21 cellular contexts compared by ENCODE assay signal in genomic region chr17:39281806-39282205, GRCh38. TPM values are rescaled to one million over a fixed set of nuclear protein-coding genes. Genes with fewer than 3 reads are reported as not detected.
DNase-seq lines count a peak whose midpoint lies in the region; ATAC-seq and TF ChIP-seq lines count a peak whose summit lies in the region.
"Had no signal": no experiment of that assay in that cellular context is flagged by ENCODE, and none has a peak within 500 bp of the region (broad histone marks: within the 10 kb centered on the region; RNA-seq: fewer than 3 reads in every experiment).

No MANE protein-coding gene starts in this region.

- no peak overlapping the region for H3K27ac Mint-ChIP-seq in stimulated activated naive CD8-positive, alpha-beta T cell treated with anti-CD3 and anti-CD28 coated beads, Interleukin-15, amount 100 ng/mL, for 72 hours
- H3K27ac Mint-ChIP-seq: stimulated activated naive CD8-positive, alpha-beta T cell treated with anti-CD3 and anti-CD28 coated beads, Interleukin-15, Interleukin-2, amounts not matched to agents 100 ng/mL and 50 ng/mL, for 24 hours had no signal

- H3K4me1 Mint-ChIP-seq in stimulated activated naive CD8-positive, alpha-beta T cell treated with anti-CD3 and anti-CD28 coated beads, Interleukin-15, amount 100 ng/mL, for 72 hours: no peaks in the 10 kb centered on the region
- H3K4me1 Mint-ChIP-seq: brain, natural killer cell had no signal

- intact Hi-C loops in PC-9 (cut with micrococcal nuclease; ENCODE audit: unreplicated experiment): no loop called here

- no peaks in the 10 kb centered on the region for H4K20me1 ChIP-seq in PC-9 (ENCODE audit: insufficient read depth)
- H4K20me1 ChIP-seq in fibroblast of lung (ENCODE audit: control insufficient read depth, extremely low read depth, insufficient read depth, low read length): no peaks in the 10 kb centered on the region

- H2AFZ ChIP-seq in PC-9: no peak overlapping the region
- H2AFZ ChIP-seq in fibroblast of lung (ENCODE audit: low read length): no peak overlapping the region

- CTCF ChIA-PET in PC-9 (lab: Charles Lee): interaction anchor here (0.7 to 1.0 kb wide), 2 partner anchors 37 to 916 kb away, joined by 3 read pairs; no protein-coding TSS in a partner anchor

- no peaks in the 10 kb centered on the region for H3K9me3 Mint-ChIP-seq in stimulated activated naive CD8-positive, alpha-beta T cell treated with anti-CD3 and anti-CD28 coated beads, Interleukin-15, amount 100 ng/mL, for 72 hours
- H3K9me3 Mint-ChIP-seq: brain; natural killer cell; stimulated activated naive CD8-positive, alpha-beta T cell treated with anti-CD3 and anti-CD28 coated beads, Interleukin-15, Interleukin-2, amounts not matched to agents 100 ng/mL and 50 ng/mL, for 24 hours had no signal

- POLR2A ChIA-PET in PC-9 (lab: Charles Lee; ENCODE audit: unreplicated experiment): interaction anchor here (0.5 kb wide), 1 partner anchor 161 kb away, joined by 10 read pairs; no protein-coding TSS in a partner anchor

- H3K27me3 Mint-ChIP-seq in stimulated activated naive CD8-positive, alpha-beta T cell treated with anti-CD3 and anti-CD28 coated beads, Interleukin-15, amount 100 ng/mL, for 72 hours: no peaks in the 10 kb centered on the region
- H3K27me3 Mint-ChIP-seq: brain; stimulated activated naive CD8-positive, alpha-beta T cell treated with anti-CD3 and anti-CD28 coated beads, Interleukin-15, Interleukin-2, amounts not matched to agents 100 ng/mL and 50 ng/mL, for 24 hours had no signal

- H3K36me3 ChIP-seq in PC-9 (ENCODE audit: low read depth) (no peaks in the 10 kb centered on the region), fibroblast of lung (ENCODE audit: control insufficient read depth, insufficient read depth, low read length) (no peaks in the 10 kb centered on the region)

- BruUV-seq in PC-9 (replicated peaks; lab: Mats Ljungman, UMichigan): no TSS peak

- H3K9me2 ChIP-seq in PC-9 (ENCODE audit: insufficient read depth): no peaks in the 10 kb centered on the region

- H3K9me3 ChIP-seq in PC-9 (ENCODE audit: insufficient read depth, low read depth) (no peaks in the 10 kb centered on the region), fibroblast of lung (ENCODE audit: control insufficient read depth, insufficient read depth, low read depth, low read length) (no peaks in the 10 kb centered on the region)
- H3K9me3 ChIP-seq: upper lobe of left lung had no signal

- DNase-seq in NCI-H2171 treated with DMSO at 0.1 percent for 48 hours (lab: John Stamatoyannopoulos, UW) (peak; percentile 4), NCI-H2171 (lab: John Stamatoyannopoulos, UW) (no peak), PC-9 (no peak), fibroblast of lung (ENCODE audit: low read depth in 2 of 2) (peak in 1 of 2 donors; percentile 79), renal cortical epithelial cell (ENCODE audit: low read depth) (peak; percentile 38), GM19238 (ENCODE audit: insufficient read length, low spot score) (no peak), NOMO-1 treated with dmso at 0.1 percent for 144 hours (lab: John Stamatoyannopoulos, UW; ENCODE audit: unreplicated experiment) (no peak)
- no peak for DNase-seq in stimulated activated naive CD8-positive, alpha-beta T cell treated with anti-CD3 and anti-CD28 coated beads, Interleukin-15, amount 100 ng/mL, for 72 hours
- DNase-seq: activated naive CD4-positive, alpha-beta T cell treated with Interleukin-2 at 50 U/mL for 16 hours; effector CD8-positive, alpha-beta T cell; foreskin keratinocyte; natural killer cell; NCI-H187; SIG-M5; T1000; upper lobe of left lung had no signal

- H3K27me3 ChIP-seq in PC-9 (ENCODE audit: insufficient read depth, low read depth): no peaks in the 10 kb centered on the region
- H3K27me3 ChIP-seq in fibroblast of lung (ENCODE audit: control insufficient read depth, insufficient read depth, low read length): no peaks in the 10 kb centered on the region
- H3K27me3 ChIP-seq: foreskin keratinocyte, upper lobe of left lung had no signal

- no peak for ATAC-seq in stimulated activated naive CD8-positive, alpha-beta T cell treated with anti-CD3 and anti-CD28 coated beads, Interleukin-15, amount 100 ng/mL, for 72 hours
- ATAC-seq: foreskin keratinocyte, natural killer cell had no signal

- peaks cover 16% of the 10 kb centered on the region for H3F3A ChIP-seq in PC-9 (ENCODE audit: insufficient read depth, low read depth)

- H3K4me3 ChIP-seq in PC-9 (no peak overlapping the region), fibroblast of lung (replicated peaks in 1 of 4; ENCODE audit: control extremely low read depth in 1 of 4, insufficient read depth in 1 of 4, low read depth in 3 of 4, low read length in 4 of 4) (no peak overlapping the region)
- H3K4me3 ChIP-seq: upper lobe of left lung had no signal

- H3K9ac ChIP-seq in fibroblast of lung (ENCODE audit: insufficient read depth, low read length): no peak overlapping the region

- H3K79me2 ChIP-seq in PC-9 (ENCODE audit: low read depth) (no peaks in the 10 kb centered on the region), fibroblast of lung (ENCODE audit: control insufficient read depth, insufficient read depth, low read length) (no peaks in the 10 kb centered on the region)

- H3K4me2 ChIP-seq in PC-9 (no peak overlapping the region), fibroblast of lung (ENCODE audit: extremely low read depth, insufficient read depth, low read length) (no peak overlapping the region)

- H3K4me3 Mint-ChIP-seq in stimulated activated naive CD8-positive, alpha-beta T cell treated with anti-CD3 and anti-CD28 coated beads, Interleukin-15, amount 100 ng/mL, for 72 hours: no peak overlapping the region
- H3K4me3 Mint-ChIP-seq: brain; natural killer cell; stimulated activated naive CD8-positive, alpha-beta T cell treated with anti-CD3 and anti-CD28 coated beads, Interleukin-15, Interleukin-2, amounts not matched to agents 100 ng/mL and 50 ng/mL, for 24 hours had no signal

- TF ChIP-seq CTCF in PC-9 (conservative IDR thresholded peaks at IDR 0.05) (no peak), fibroblast of lung (conservative IDR thresholded peaks at IDR 0.05 in 1 of 2, IDR thresholded peaks at IDR 0.05 in 1 of 2; ENCODE audit: low read depth in 1 of 2, low read length in 2 of 2) (no peak)

- H3K27ac ChIP-seq in PC-9 (peak overlapping the region; percentile 27), fibroblast of lung (ENCODE audit: insufficient read depth, low read length) (peak overlapping the region; percentile 66)
- H3K27ac ChIP-seq: foreskin keratinocyte, upper lobe of left lung had no signal

- peaks cover 16% of the 10 kb centered on the region for H3K4me1 ChIP-seq in PC-9 (replicated peaks; ENCODE audit: insufficient read depth)
- peaks cover 7% of the 10 kb centered on the region for H3K4me1 ChIP-seq in fibroblast of lung (ENCODE audit: control insufficient read depth, extremely low read depth, insufficient read depth, low read length)
- H3K4me1 ChIP-seq: foreskin keratinocyte had no signal

RNA-seq across cellular contexts. Expression of gene STAC2, which starts 56.1 kb away (rescaled TPM):
- total RNA-seq in PC-9 (2021) (0.17 and 0.28 TPM in 2 replicates), fibroblast of lung (under 0.01 TPM in 1 of 2 replicates, not detected in the other), renal cortical epithelial cell (44.7 TPM in 1 of 2 replicates, not detected in the other)
- 0.01 TPM in 1 of 2 replicates, not detected in the other for polyA plus RNA-seq in fibroblast of lung
- not detected in 2 replicates for polyA plus RNA-seq in fibroblast of lung (2012)
- polyA minus RNA-seq in fibroblast of lung (ENCODE audit: low replicate concordance): not detected in 2 replicates
- total RNA-seq: A172, foreskin keratinocyte, natural killer cell, NCI-H460, pulmonary artery endothelial cell had no signal
- polyA plus RNA-seq: foreskin keratinocyte had no signal

Comparison
In these comparisons a context has a peak if more than half of its experiments do, and no peak if none do; other contexts are left out.
1. DNase-seq: peak in NCI-H2171 treated with DMSO at 0.1 percent for 48 hours (single experiment) and renal cortical epithelial cell (single experiment); none in NCI-H2171 (single experiment), PC-9 (0 of 2), stimulated activated naive CD8-positive, alpha-beta T cell treated with anti-CD3 and anti-CD28 coated beads, Interleukin-15, amount 100 ng/mL, for 72 hours (0 of 2), GM19238 (single experiment) and NOMO-1 treated with dmso at 0.1 percent for 144 hours (single experiment).